ENCODE assay signal across 8 cellular contexts in genomic region chr16:30535777-30536190, GRCh38. TPM values are rescaled to one million over a fixed set of nuclear protein-coding genes. Genes with fewer than 3 reads are reported as not detected.
A peak's percentile ranks its signal among the peaks of the same experiment; 100 is the strongest.
DNase-seq lines count a peak whose midpoint lies in the region; ATAC-seq and TF ChIP-seq lines count a peak whose summit lies in the region.

No MANE protein-coding gene starts in this region.

- peak overlapping the region; percentile 90 for H3K27ac ChIP-seq in endodermal cell (ENCODE audit: low read depth, low read length)

- no peaks in the 10 kb centered on the region for H3K27me3 ChIP-seq in endodermal cell (ENCODE audit: control insufficient read depth, insufficient read depth, low read length, poor library complexity, severe bottlenecking)
- no peaks in the 10 kb centered on the region for H3K27me3 ChIP-seq in mononuclear cell (ENCODE audit: insufficient read depth, low read length)

- peak overlapping the region; percentile 88 for H3K4me3 ChIP-seq in endodermal cell (ENCODE audit: low read length)
- H3K4me3 ChIP-seq in mononuclear cell (ENCODE audit: low read length): peak overlapping the region; percentile 65

- POLR2A ChIA-PET in activated CD4-positive, alpha-beta memory T cell treated with anti-CD3 and anti-CD28 coated beads, Interleukin-2, amount 10 ng/mL, durations not matched to agents 7 days and 5 days (lab: Charles Lee): interaction anchor here (0.5 to 4.9 kb wide), 40 partner anchors 8 to 582 kb away, joined by 3 to 189 read pairs (median 8); partner anchors contain the start of genes ALDOA, DCTPP1, FBRS and ITGAL

- H3K9ac ChIP-seq in endodermal cell (ENCODE audit: extremely low read depth, low read length, poor library complexity, severe bottlenecking): peak overlapping the region; percentile 86

- H3K4me1 Mint-ChIP-seq in activated CD4-positive, alpha-beta memory T cell treated with anti-CD3 and anti-CD28 coated beads, Interleukin-2, amount 10 ng/mL, durations not matched to agents 7 days and 5 days: peaks cover 37% of the 10 kb centered on the region
- peaks cover 36% of the 10 kb centered on the region for H3K4me1 Mint-ChIP-seq in endodermal cell
- peaks cover 38% of the 10 kb centered on the region for H3K4me1 Mint-ChIP-seq in stimulated activated memory B cell treated with anti-CD40 and anti-IgM and Interleukin-4, amounts not matched to agents 10 μg/mL and 1 μg/mL and 100 μg/mL, for 72 hours

- WGBS in endodermal cell (ENCODE audit: insufficient coverage in 1 of 2, insufficient read length in 1 of 2), 2 experiments: 32 to 39% methylated on average over 8 to 12 of the region's 12 CpGs

- no peaks in the 10 kb centered on the region for H3K27me3 Mint-ChIP-seq in activated CD4-positive, alpha-beta memory T cell treated with anti-CD3 and anti-CD28 coated beads, Interleukin-2, amount 10 ng/mL, durations not matched to agents 7 days and 5 days
- H3K27me3 Mint-ChIP-seq in endodermal cell (ENCODE audit: insufficient read depth): no peaks in the 10 kb centered on the region
- H3K27me3 Mint-ChIP-seq in stimulated activated memory B cell treated with anti-CD40 and anti-IgM and Interleukin-4, amounts not matched to agents 10 μg/mL and 1 μg/mL and 100 μg/mL, for 72 hours: no peaks in the 10 kb centered on the region

- H3K36me3 Mint-ChIP-seq in activated CD4-positive, alpha-beta memory T cell treated with anti-CD3 and anti-CD28 coated beads, Interleukin-2, amount 10 ng/mL, durations not matched to agents 7 days and 5 days (ENCODE audit: low read depth): peaks cover 36% of the 10 kb centered on the region
- peaks cover 32% of the 10 kb centered on the region for H3K36me3 Mint-ChIP-seq in endodermal cell (ENCODE audit: low read depth)
- H3K36me3 Mint-ChIP-seq in stimulated activated memory B cell treated with anti-CD40 and anti-IgM and Interleukin-4, amounts not matched to agents 10 μg/mL and 1 μg/mL and 100 μg/mL, for 72 hours: peaks cover 14% of the 10 kb centered on the region

- H3K9me3 Mint-ChIP-seq in activated CD4-positive, alpha-beta memory T cell treated with anti-CD3 and anti-CD28 coated beads, Interleukin-2, amount 10 ng/mL, durations not matched to agents 7 days and 5 days: no peaks in the 10 kb centered on the region
- no peaks in the 10 kb centered on the region for H3K9me3 Mint-ChIP-seq in endodermal cell
- no peaks in the 10 kb centered on the region for H3K9me3 Mint-ChIP-seq in stimulated activated memory B cell treated with anti-CD40 and anti-IgM and Interleukin-4, amounts not matched to agents 10 μg/mL and 1 μg/mL and 100 μg/mL, for 72 hours

- H3K9me3 ChIP-seq in endodermal cell (ENCODE audit: control insufficient read depth, low read length): no peaks in the 10 kb centered on the region
- no peaks in the 10 kb centered on the region for H3K9me3 ChIP-seq in mononuclear cell (ENCODE audit: low read depth, low read length)

- peaks cover 20% of the 10 kb centered on the region for H3K36me3 ChIP-seq in endodermal cell (ENCODE audit: control insufficient read depth, insufficient read depth, low read length)

- ATAC-seq in HG02623 (IDR thresholded peaks at IDR 0.05; ENCODE audit: unreplicated experiment) (peak; percentile 38), GM19023 (IDR thresholded peaks at IDR 0.05; ENCODE audit: unreplicated experiment) (no peak)
- ATAC-seq in stimulated activated memory B cell treated with anti-CD40 and anti-IgM and Interleukin-4, amounts not matched to agents 10 μg/mL and 1 μg/mL and 100 μg/mL, for 72 hours: peak; percentile 74

- H3K4me1 ChIP-seq in endodermal cell (ENCODE audit: control insufficient read depth, insufficient read depth, low read length) (peaks cover 9% of the 10 kb centered on the region), mononuclear cell (ENCODE audit: insufficient read depth, low read length) (peaks cover 30% of the 10 kb centered on the region)

- DNase-seq in EL: peak; percentile 71
- DNase-seq in NCI-H510A (lab: John Stamatoyannopoulos, UW): peak; percentile 65
- peak; percentile 74 for DNase-seq in activated CD4-positive, alpha-beta memory T cell treated with anti-CD3 and anti-CD28 coated beads, Interleukin-2, amount 10 ng/mL, durations not matched to agents 7 days and 5 days
- DNase-seq in endodermal cell: peak; percentile 88

- H3K27ac Mint-ChIP-seq in activated CD4-positive, alpha-beta memory T cell treated with anti-CD3 and anti-CD28 coated beads, Interleukin-2, amount 10 ng/mL, durations not matched to agents 7 days and 5 days: peak overlapping the region; percentile 97
- peak overlapping the region; percentile 96 for H3K27ac Mint-ChIP-seq in endodermal cell
- peak overlapping the region; percentile 95 for H3K27ac Mint-ChIP-seq in stimulated activated memory B cell treated with anti-CD40 and anti-IgM and Interleukin-4, amounts not matched to agents 10 μg/mL and 1 μg/mL and 100 μg/mL, for 72 hours

- peak overlapping the region; percentile 87 for H3K4me3 Mint-ChIP-seq in activated CD4-positive, alpha-beta memory T cell treated with anti-CD3 and anti-CD28 coated beads, Interleukin-2, amount 10 ng/mL, durations not matched to agents 7 days and 5 days
- H3K4me3 Mint-ChIP-seq in endodermal cell: peak overlapping the region; percentile 73
- peak overlapping the region; percentile 94 for H3K4me3 Mint-ChIP-seq in stimulated activated memory B cell treated with anti-CD40 and anti-IgM and Interleukin-4, amounts not matched to agents 10 μg/mL and 1 μg/mL and 100 μg/mL, for 72 hours

- peak; percentile 78 for TF ChIP-seq CTCF in endodermal cell (conservative IDR thresholded peaks at IDR 0.05)

- CTCF ChIA-PET in activated CD4-positive, alpha-beta memory T cell treated with anti-CD3 and anti-CD28 coated beads, Interleukin-2, amount 10 ng/mL, durations not matched to agents 7 days and 5 days (lab: Charles Lee): interaction anchor here (0.7 to 4.1 kb wide), 37 partner anchors 8 to 279 kb away, joined by 3 to 90 read pairs (median 6); partner anchors contain the start of genes DCTPP1, ITGAL, ZNF688 and ZNF689

RNA-seq across cellular contexts. Expression of gene ZNF747, which starts 1.1 kb away (rescaled TPM):
- 10 to 100 TPM; 10.6 to 10.7 TPM for total RNA-seq in activated CD4-positive, alpha-beta memory T cell treated with anti-CD3 and anti-CD28 coated beads, Interleukin-2, amount 10 ng/mL, durations not matched to agents 7 days and 5 days
- 10 to 100 TPM; 15.5 to 17.1 TPM for total RNA-seq in endodermal cell
- polyA plus RNA-seq in endodermal cell (2013, experiment 1 of 2): 6.7 TPM
- 6.6 TPM for polyA plus RNA-seq in endodermal cell (2013, experiment 2 of 2)
- total RNA-seq in mononuclear cell: 6.0 TPM

RNA-seq across cellular contexts. Expression of gene ZNF768, which starts 9.4 kb away (rescaled TPM):
- 1 to 10 TPM; 5.9 to 6.0 TPM for total RNA-seq in activated CD4-positive, alpha-beta memory T cell treated with anti-CD3 and anti-CD28 coated beads, Interleukin-2, amount 10 ng/mL, durations not matched to agents 7 days and 5 days
- 10 to 100 TPM; 47.0 to 59.2 TPM for total RNA-seq in endodermal cell
- 52.3 TPM for polyA plus RNA-seq in endodermal cell (2013, experiment 1 of 2)
- polyA plus RNA-seq in endodermal cell (2013, experiment 2 of 2): 47.9 TPM
- 5.7 TPM for total RNA-seq in mononuclear cell

RNA-seq across cellular contexts. Expression of gene ZNF764, which starts 22.4 kb away (rescaled TPM):
- total RNA-seq in activated CD4-positive, alpha-beta memory T cell treated with anti-CD3 and anti-CD28 coated beads, Interleukin-2, amount 10 ng/mL, durations not matched to agents 7 days and 5 days: 10 to 100 TPM; 16.0 to 16.8 TPM
- total RNA-seq in endodermal cell: 10 to 100 TPM; 19.0 TPM
- polyA plus RNA-seq in endodermal cell (2013, experiment 1 of 2): 13.7 TPM
- polyA plus RNA-seq in endodermal cell (2013, experiment 2 of 2): 12.5 TPM
- total RNA-seq in mononuclear cell: 10.5 TPM

RNA-seq across cellular contexts. Expression of gene ZNF688, which starts 35.7 kb away (rescaled TPM):
- total RNA-seq in activated CD4-positive, alpha-beta memory T cell treated with anti-CD3 and anti-CD28 coated beads, Interleukin-2, amount 10 ng/mL, durations not matched to agents 7 days and 5 days: 10 to 100 TPM; 19.2 to 22.8 TPM
- total RNA-seq in endodermal cell (1 to 10 TPM; 6.4 to 7.5 TPM), mononuclear cell (9.4 TPM)
- polyA plus RNA-seq in endodermal cell (2013, experiment 1 of 2): 9.6 TPM
- 9.1 TPM for polyA plus RNA-seq in endodermal cell (2013, experiment 2 of 2)

RNA-seq across cellular contexts. Expression of gene ZNF785, which starts 49.7 kb away (rescaled TPM):
- total RNA-seq in activated CD4-positive, alpha-beta memory T cell treated with anti-CD3 and anti-CD28 coated beads, Interleukin-2, amount 10 ng/mL, durations not matched to agents 7 days and 5 days: 10 to 100 TPM; 12.9 to 13.3 TPM
- total RNA-seq in endodermal cell: 10 to 100 TPM; 22.5 to 24.0 TPM
- polyA plus RNA-seq in endodermal cell (2013, experiment 1 of 2): 14.3 TPM
- 13.2 TPM for polyA plus RNA-seq in endodermal cell (2013, experiment 2 of 2)
- total RNA-seq in mononuclear cell: 2.6 TPM
